1 cellular context compared by ENCODE assay signal in the genomic region with DNA sequence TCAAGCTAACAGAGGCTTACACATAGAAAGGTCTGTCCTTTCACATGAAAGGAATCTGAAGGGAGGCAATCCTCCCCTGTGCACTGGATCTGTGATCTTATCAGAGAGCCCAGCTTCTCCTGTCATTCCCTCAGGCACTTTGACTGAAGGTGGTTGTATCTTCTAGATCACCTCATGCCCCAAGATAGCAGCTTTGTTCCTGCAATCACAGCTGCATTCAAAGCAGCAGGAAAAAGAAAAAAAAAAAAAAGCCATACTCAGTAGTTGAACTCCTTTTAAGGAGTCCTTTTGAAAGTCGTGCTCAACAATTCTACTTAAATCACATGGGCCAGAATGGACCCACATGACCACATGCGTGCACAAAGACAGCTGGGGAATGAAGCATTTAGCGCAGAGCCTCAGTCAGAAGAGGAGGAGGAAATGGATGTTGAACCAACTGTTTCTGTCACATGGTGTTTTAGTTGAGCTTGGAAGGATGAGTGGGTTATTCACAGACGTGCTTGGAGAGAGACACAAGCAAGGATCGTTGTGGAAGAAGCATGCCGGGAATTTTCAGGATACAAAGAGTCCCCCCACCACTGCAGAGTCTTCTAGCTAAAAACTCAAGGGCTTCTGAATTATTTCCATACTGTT.
TF ChIP-seq lines count a peak whose summit lies in the region.

No MANE protein-coding gene starts in this region.

TF ChIP-seq in H1, 55 proteins besides CTCF, POLR2A, EP300 and RAD21:
- TF ChIP-seq KDM1A (IDR thresholded peaks at IDR 0.05; ENCODE audit: borderline replicate concordance, low read length) = peak; percentile 92
- TF ChIP-seq HDAC2 (IDR thresholded peaks at IDR 0.05; ENCODE audit: borderline replicate concordance in 1 of 2, low read depth in 2 of 2, low read length in 2 of 2) = peak in 1 of 2 experiments; percentile 83; a peak in 1 of 4 replicates
- TF ChIP-seq EGR1 (IDR thresholded peaks at IDR 0.05; ENCODE audit: borderline replicate concordance, low read depth, low read length) = no peak
